In genomic region chr18:46104128-46104911, GRCh38 we compare ENCODE assay signal across 1 cellular context.
TF ChIP-seq lines count a peak whose summit lies in the region.

Gene HAUS1, plus strand, starts transcription at chr18:46104385. Its CDS starts 27 bp downstream, at chr18:46104412.

TF ChIP-seq in H1, 55 proteins besides CTCF, POLR2A, EP300 and RAD21 (continued from another document):
- TF ChIP-seq SP1 (IDR thresholded peaks at IDR 0.05; ENCODE audit: low read depth, low read length) (peak; percentile 67; the same call in 1 of the 2 replicates), E2F6 (IDR thresholded peaks at IDR 0.05) (peak; percentile 99), SUZ12 (IDR thresholded peaks at IDR 0.05; ENCODE audit: low read length) (no peak), JUND (IDR thresholded peaks at IDR 0.05; ENCODE audit: low read length) (0 out of 2 replicates have a peak, but pooled peaks have one; percentile 12), SIN3A (conservative IDR thresholded peaks at IDR 0.05 in 1 of 2, IDR thresholded peaks at IDR 0.05 in 1 of 2; ENCODE audit: low read depth in 1 of 2, low read length in 2 of 2) (peak in 1 of 2 experiments; percentile 60; a peak in 1 of 4 replicates), SIRT6 (IDR thresholded peaks at IDR 0.05; ENCODE audit: low read length) (no peak), NANOG (IDR thresholded peaks at IDR 0.05; ENCODE audit: insufficient read depth, low read depth, low read length, poor library complexity, severe bottlenecking) (no peak), CBX5 (IDR thresholded peaks at IDR 0.05; ENCODE audit: low read depth, low read length) (no peak), FOSL1 (IDR thresholded peaks at IDR 0.05; ENCODE audit: insufficient read depth, low read depth, low read length) (no peak), POU5F1 (IDR thresholded peaks at IDR 0.05; ENCODE audit: low read depth, low read length) (no peak), PHF8 (conservative IDR thresholded peaks at IDR 0.05; ENCODE audit: low read depth, low read length) (peak; percentile 90), TAF1 (IDR thresholded peaks at IDR 0.05; ENCODE audit: low read depth, low read length) (peak; percentile 84), TEAD4 (IDR thresholded peaks at IDR 0.05; ENCODE audit: low read depth, low read length) (no peak), GABPA (IDR thresholded peaks at IDR 0.05; ENCODE audit: borderline replicate concordance, insufficient read depth, low read length) (no peak), MAFK (IDR thresholded peaks at IDR 0.05; ENCODE audit: low read depth, low read length) (no peak), CBX8 (IDR thresholded peaks at IDR 0.05; ENCODE audit: borderline replicate concordance, low read depth, low read length) (no peak), KDM4A (IDR thresholded peaks at IDR 0.05; ENCODE audit: low read depth, low read length, severe bottlenecking) (peak; percentile 64), EGR1 (IDR thresholded peaks at IDR 0.05; ENCODE audit: borderline replicate concordance, low read depth, low read length) (no peak), YY1 (IDR thresholded peaks at IDR 0.05; ENCODE audit: low read depth, low read length) (peak; percentile 70), BCL11A (IDR thresholded peaks at IDR 0.05; ENCODE audit: low read depth in 2 of 2, low read length in 2 of 2) (no peak), CHD7 (IDR thresholded peaks at IDR 0.05; ENCODE audit: insufficient replicate concordance, low read length) (no peak), POLR2AphosphoS5 (IDR thresholded peaks at IDR 0.05; ENCODE audit: low read depth, low read length) (peak; percentile 88), TAF7 (optimal IDR thresholded peaks at IDR 0.05; ENCODE audit: borderline replicate concordance, low read depth, low read length) (no peak)
TF ChIP-seq in H1: peak in this region for 15.
